10 cellular contexts compared by ENCODE assay signal in the genomic region with DNA sequence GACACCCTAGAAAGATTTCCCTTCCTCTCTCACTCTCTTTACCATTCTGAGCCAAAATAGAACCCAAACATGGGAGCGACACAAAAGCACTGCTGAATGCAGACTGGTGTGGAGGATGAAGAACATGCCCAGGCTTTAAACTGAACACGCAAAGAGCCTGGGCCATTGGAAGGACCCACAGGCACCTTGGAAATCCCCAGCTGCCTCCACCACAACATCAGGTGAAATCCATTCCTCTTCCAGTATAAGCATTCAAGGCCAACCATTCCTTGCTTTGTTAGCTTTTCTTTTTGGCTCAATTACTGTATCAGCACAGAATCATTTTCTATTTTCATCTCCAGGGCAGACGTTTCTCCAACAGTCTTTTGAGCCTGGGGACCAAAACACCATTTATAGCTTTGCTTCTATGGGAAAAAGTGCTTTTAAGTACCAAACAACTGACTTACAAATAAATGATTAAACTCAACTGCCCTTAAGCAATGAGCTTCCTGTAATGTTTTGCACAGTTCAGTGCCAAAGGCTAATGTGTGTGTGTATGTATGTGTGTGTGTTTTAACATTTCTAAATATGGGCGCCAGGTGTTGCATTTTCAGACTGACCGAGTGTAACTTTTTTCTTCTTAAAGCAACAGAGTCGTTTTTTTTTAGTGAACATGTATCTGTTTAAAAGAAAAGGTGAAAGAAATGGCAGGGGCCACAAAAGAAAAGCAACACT. TPM values are rescaled to one million over a fixed set of nuclear protein-coding genes. Genes with fewer than 3 reads are reported as not detected.
DNase-seq lines count a peak whose midpoint lies in the region; ATAC-seq, FAIRE-seq and TF ChIP-seq lines count a peak whose summit lies in the region.
"Had no signal": no experiment of that assay in that cellular context is flagged by ENCODE, and none has a peak within 500 bp of the region (broad histone marks: within the 10 kb centered on the region; RNA-seq: fewer than 3 reads in every experiment).

No MANE protein-coding gene starts in this region.

- intact Hi-C loops in colonic mucosa (cut with DNase I), result no loop called here
- intact Hi-C loops in sciatic nerve (cut with DNase I), result no loop called here

- peak; percentile 3 for DNase-seq in LHCN-M2 (ENCODE audit: low read depth)
- peak; percentile 64 for DNase-seq in colonic mucosa
- no peak for DNase-seq in stimulated activated naive CD8-positive, alpha-beta T cell treated with anti-CD3 and anti-CD28 coated beads, Interleukin-15, Interleukin-2, amounts not matched to agents 100 U/mL and 50 U/mL, for 24 hours
- DNase-seq in NCI-H82 treated with DMSO at 0.1 percent for 48 hours (lab: John Stamatoyannopoulos, UW; ENCODE audit: unreplicated experiment), result no peak
- no peak for DNase-seq in D721Med (ENCODE audit: insufficient read length, low spot score)
- DNase-seq in sciatic nerve (ENCODE audit: low spot score), result no peak

- no peaks in the 10 kb centered on the region for H3K27me3 ChIP-seq in colonic mucosa
- H3K27me3 ChIP-seq: neutrophil had no signal

- no peaks in the 10 kb centered on the region for H3K9me3 ChIP-seq in colonic mucosa
- H3K9me3 ChIP-seq: neutrophil had no signal

- H3K36me3 ChIP-seq in colonic mucosa, result no peaks in the 10 kb centered on the region
- H3K36me3 ChIP-seq: neutrophil had no signal

- peaks cover 15% of the 10 kb centered on the region for H3K4me1 ChIP-seq in colonic mucosa

- ATAC-seq in GM18502 (IDR thresholded peaks at IDR 0.05; ENCODE audit: poor library complexity, unreplicated experiment) (peak; percentile 50), GM21786 (IDR thresholded peaks at IDR 0.05; ENCODE audit: unreplicated experiment) (peak; percentile 60), sciatic nerve (no peak)
- peak; percentile 40 for ATAC-seq in stimulated activated naive CD8-positive, alpha-beta T cell treated with anti-CD3 and anti-CD28 coated beads, Interleukin-15, Interleukin-2, amounts not matched to agents 100 U/mL and 50 U/mL, for 24 hours

- no peak for FAIRE-seq in D721Med (lab: Jason Lieb, UNC)

- H3K9ac ChIP-seq in colonic mucosa (ENCODE audit: low read depth in 2 of 2, low read length in 2 of 2), result peak overlapping the region in 1 of 2 donors; percentile 62

- no peak overlapping the region for H3K4me3 ChIP-seq in colonic mucosa
- H3K4me3 ChIP-seq: SK-N-MC had no signal

- H3K27ac ChIP-seq in colonic mucosa, result peak overlapping the region; percentile 74
- H3K27ac ChIP-seq: neutrophil, SK-N-MC had no signal

- TF ChIP-seq CTCF in colonic mucosa (IDR thresholded peaks at IDR 0.05) (no peak), D721Med (IDR thresholded peaks at IDR 0.05; ENCODE audit: insufficient read depth, missing control alignments) (no peak)

RNA-seq across cellular contexts. Expression of gene BLNK, which starts 16.2 kb away (rescaled TPM):
- not detected in 2 replicates for total RNA-seq in LHCN-M2 (2014; rRNA removed)
- not detected for polyA plus RNA-seq in LHCN-M2 (2012)
- total RNA-seq in colonic mucosa, result 10 to 100 TPM; 13.5 to 24.0 TPM
- 13.1 TPM for total RNA-seq in sciatic nerve

RNA-seq across cellular contexts. Expression of gene DNTT, which starts 16.7 kb away (rescaled TPM):
- total RNA-seq in LHCN-M2 (2014; rRNA removed), result not detected in 2 replicates
- polyA plus RNA-seq in LHCN-M2 (2012), result not detected
- not detected for total RNA-seq in colonic mucosa
- total RNA-seq in sciatic nerve, result not detected

Comparison
In these comparisons a context has a peak if more than half of its experiments do, and no peak if none do; other contexts are left out.
1. DNase-seq: peak in LHCN-M2 (single experiment) and colonic mucosa (single experiment); none in stimulated activated naive CD8-positive, alpha-beta T cell treated with anti-CD3 and anti-CD28 coated beads, Interleukin-15, Interleukin-2, amounts not matched to agents 100 U/mL and 50 U/mL, for 24 hours (single experiment), NCI-H82 treated with DMSO at 0.1 percent for 48 hours (single experiment), D721Med (single experiment) and sciatic nerve (single experiment).
2. RNA of gene BLNK, which starts 16.2 kb away (total RNA-seq): 13.5 to 24.0 TPM in colonic mucosa and 13.1 TPM in sciatic nerve (single experiment); not detected in LHCN-M2; every median in the first group is over 10 times any median in the second.